In genomic region chr19:23440791-23441190, GRCh38 we compare ENCODE assay signal across 11 cellular contexts. TPM values are rescaled to one million over a fixed set of nuclear protein-coding genes. Genes with fewer than 3 reads are reported as not detected.
DNase-seq lines count a peak whose midpoint lies in the region; ATAC-seq and TF ChIP-seq lines count a peak whose summit lies in the region.
"Had no signal": no experiment of that assay in that cellular context is flagged by ENCODE, and none has a peak within 500 bp of the region (broad histone marks: within the 10 kb centered on the region; RNA-seq: fewer than 3 reads in every experiment).

No MANE protein-coding gene starts in this region.

- POLR2A ChIA-PET in A673 (lab: Charles Lee; ENCODE audit: low non-redundant PET), result no interaction called here
- POLR2A ChIA-PET in PC-3 (lab: Charles Lee; ENCODE audit: unreplicated experiment), result no interaction called here

- H3K27ac ChIP-seq in A673 (ENCODE audit: low read depth, low read length, poor library complexity, severe bottlenecking) (no peak overlapping the region), PC-3 (ENCODE audit: low read length) (no peak overlapping the region), left lung (no peak overlapping the region)

- DNase-seq in A673 (ENCODE audit: low spot score) (no peak), D341Med (ENCODE audit: low spot score) (peak; percentile 35), PC-3 (no peak), fibroblast of mammary gland (ENCODE audit: low read depth) (no peak), GM13976 (ENCODE audit: low spot score) (no peak), left lung (no peak), NCI-H748 (lab: John Stamatoyannopoulos, UW; ENCODE audit: unreplicated experiment) (no peak)
- DNase-seq: activated effector memory CD4-positive, alpha-beta T cell treated with anti-CD3 and anti-CD28 coated beads, Interleukin-2, amount 50 U/mL, for 16 hours; naive thymus-derived CD8-positive, alpha-beta T cell had no signal

- H3F3A ChIP-seq in PC-3 (ENCODE audit: low read length, unreplicated experiment), result no peaks in the 10 kb centered on the region

- TF ChIP-seq CTCF in A673 (conservative IDR thresholded peaks at IDR 0.05; ENCODE audit: low read depth, low read length) (peak; percentile 33; the same call in 1 of the 2 replicates), PC-3 (conservative IDR thresholded peaks at IDR 0.05; ENCODE audit: low read depth, low read length) (peak; percentile 45; the same call in 1 of the 2 replicates), fibroblast of mammary gland (conservative IDR thresholded peaks at IDR 0.05; ENCODE audit: control insufficient read depth, insufficient read depth, low read depth, low read length) (peak; percentile 36), GM13976 (IDR thresholded peaks at IDR 0.05; ENCODE audit: borderline replicate concordance, control extremely low read depth, extremely low read depth, insufficient read depth, missing control alignments) (no peak), left lung (IDR thresholded peaks at IDR 0.05) (no peak)

- ATAC-seq in PC-3 (no peak), left lung (no peak), GM21529 (IDR thresholded peaks at IDR 0.05; ENCODE audit: unreplicated experiment) (no peak)
- ATAC-seq: naive thymus-derived CD8-positive, alpha-beta T cell; Right ventricle myocardium inferior had no signal

- no peaks in the 10 kb centered on the region for H3K9me2 ChIP-seq in PC-3 (replicated peaks; ENCODE audit: low read length)

- no peak overlapping the region for H3K4me2 ChIP-seq in PC-3 (ENCODE audit: low read length)

- H4K20me1 ChIP-seq in PC-3 (ENCODE audit: low read length), result no peaks in the 10 kb centered on the region

- CTCF ChIA-PET in A673 (lab: Charles Lee), result no interaction called here
- CTCF ChIA-PET in PC-3 (lab: Charles Lee), result no interaction called here

- no peak overlapping the region for H2AFZ ChIP-seq in PC-3 (ENCODE audit: low read length)

- H3K36me3 ChIP-seq in A673 (ENCODE audit: insufficient read depth, low read length, poor library complexity, severe bottlenecking), result no peaks in the 10 kb centered on the region
- no peaks in the 10 kb centered on the region for H3K36me3 ChIP-seq in PC-3 (ENCODE audit: low read depth, low read length)
- no peaks in the 10 kb centered on the region for H3K36me3 ChIP-seq in left lung

- no TSS peak for BruUV-seq in A673 (replicated peaks; lab: Mats Ljungman, UMichigan)
- no TSS peak for BruUV-seq in PC-3 (replicated peaks; lab: Mats Ljungman, UMichigan)

- no peaks in the 10 kb centered on the region for H3K27me3 ChIP-seq in A673 (replicated peaks; ENCODE audit: insufficient read depth, low read depth, low read length, poor library complexity)
- H3K27me3 ChIP-seq in PC-3 (ENCODE audit: low read length), result no peaks in the 10 kb centered on the region
- H3K27me3 ChIP-seq in left lung, result no peaks in the 10 kb centered on the region

- no peaks in the 10 kb centered on the region for H3K4me1 ChIP-seq in A673 (ENCODE audit: insufficient read depth, low read length, poor library complexity, severe bottlenecking)
- H3K4me1 ChIP-seq in PC-3 (ENCODE audit: insufficient read depth, low read length), result no peaks in the 10 kb centered on the region
- H3K4me1 ChIP-seq in left lung, result no peaks in the 10 kb centered on the region

- H3K4me3 ChIP-seq in A673 (ENCODE audit: low read depth, low read length, poor library complexity, severe bottlenecking) (no peak overlapping the region), PC-3 (ENCODE audit: low read length) (no peak overlapping the region), fibroblast of mammary gland (ENCODE audit: control insufficient read depth, low read depth, low read length) (no peak overlapping the region), left lung (no peak overlapping the region)

- H3K9me3 ChIP-seq in A673 (ENCODE audit: low read depth, low read length, poor library complexity, severe bottlenecking), result peaks cover 57% of the 10 kb centered on the region
- H3K9me3 ChIP-seq in PC-3 (ENCODE audit: low read length), result peaks cover 22% of the 10 kb centered on the region; the same call in 1 of the 2 replicates
- peaks cover 3 to 59% of the 10 kb centered on the region in 2 donors for H3K9me3 ChIP-seq in left lung

- H3K79me2 ChIP-seq in PC-3 (ENCODE audit: low read length), result no peaks in the 10 kb centered on the region

- no peak overlapping the region for H3K9ac ChIP-seq in PC-3 (ENCODE audit: low read length)

- intact Hi-C loops in A673 (cut with micrococcal nuclease; ENCODE audit: unreplicated experiment) (no loop called here), PC-3 (cut with micrococcal nuclease) (no loop called here), left lung (cut with DNase I) (no loop called here)

- in situ Hi-C loops in GM13976 (cut with MboI; ENCODE audit: low sequenced_read_pairs, unreplicated experiment), result no loop called here

RNA-seq across cellular contexts. Expression of gene ZNF91, which starts 45.5 kb away (rescaled TPM):
- total RNA-seq in A673 (2021) (7.0 and 8.9 TPM in 2 replicates), PC-3 (2014; rRNA removed) (18.7 and 22.2 TPM in 2 replicates), left lung (10 to 100 TPM; 36.8 to 48.4 TPM)

Comparison
In these comparisons a context has a peak if more than half of its experiments do, and no peak if none do; other contexts are left out.
1. CTCF ChIP-seq: peak in A673 (single experiment), PC-3 (single experiment) and fibroblast of mammary gland (single experiment); none in GM13976 (single experiment) and left lung (0 of 2).